In genomic region chr22:41394012-41394356, GRCh38 we compare ENCODE assay signal across 21 cellular contexts. TPM values are rescaled to one million over a fixed set of nuclear protein-coding genes. Genes with fewer than 3 reads are reported as not detected.
DNase-seq lines count a peak whose midpoint lies in the region; ATAC-seq, FAIRE-seq and TF ChIP-seq lines count a peak whose summit lies in the region.
"Had no signal": no experiment of that assay in that cellular context is flagged by ENCODE, and none has a peak within 500 bp of the region (broad histone marks: within the 10 kb centered on the region; RNA-seq: fewer than 3 reads in every experiment).

No MANE protein-coding gene starts in this region.

- ATAC-seq in HepG2 (no peak), HG03439 (IDR thresholded peaks at IDR 0.05; ENCODE audit: unreplicated experiment) (no peak)

- H3K27me3 ChIP-seq in liver (ENCODE audit: control insufficient read depth in 4 of 4, insufficient read depth in 4 of 4, low read length in 3 of 4): no peaks in the 10 kb centered on the region
- H3K27me3 ChIP-seq in HepG2 (ENCODE audit: control insufficient read depth in 1 of 2, insufficient read depth in 2 of 2, low read length in 2 of 2): no peaks in the 10 kb centered on the region
- no peaks in the 10 kb centered on the region for H3K27me3 ChIP-seq in layer of hippocampus (ENCODE audit: control insufficient read depth, insufficient read depth, low read length)
- H3K27me3 ChIP-seq in subcutaneous abdominal adipose tissue (ENCODE audit: control insufficient read depth in 5 of 5, insufficient read depth in 4 of 5, low read length in 5 of 5): no peaks in the 10 kb centered on the region

- no peak for FAIRE-seq in HepG2 (lab: Jason Lieb, UNC)
- FAIRE-seq: GM19239, islet of Langerhans had no signal

- H3K4me3 ChIP-seq in liver (ENCODE audit: low read depth in 1 of 3, low read length in 3 of 3): no peak overlapping the region
- no peak overlapping the region for H3K4me3 ChIP-seq in HepG2 (replicated peaks in 1 of 3; ENCODE audit: insufficient read depth in 1 of 3, low read depth in 2 of 3, low read length in 3 of 3)
- H3K4me3 ChIP-seq in subcutaneous abdominal adipose tissue (ENCODE audit: low read depth in 1 of 5, low read length in 5 of 5): peak overlapping the region in 2 of 5 donors; percentile 2 to 15

- H3K36me3 ChIP-seq in liver (ENCODE audit: control insufficient read depth in 4 of 4, insufficient read depth in 3 of 4, low read depth in 1 of 4, low read length in 3 of 4): peaks cover 1 to 39% (median 18%) of the 10 kb centered on the region in 4 donors
- peaks cover 2 to 20% of the 10 kb centered on the region in 2 experiments; a peak in 3 of 5 replicates for H3K36me3 ChIP-seq in HepG2 (replicated peaks in 1 of 2; ENCODE audit: control insufficient read depth in 1 of 2, insufficient read depth in 2 of 2, low read length in 2 of 2)
- peaks cover 5 to 74% (median 64%) of the 10 kb centered on the region in 5 donors for H3K36me3 ChIP-seq in subcutaneous abdominal adipose tissue (ENCODE audit: control insufficient read depth in 5 of 5, insufficient read depth in 5 of 5, low read length in 5 of 5)

- H3K79me2 ChIP-seq in HepG2 (ENCODE audit: insufficient read depth, low read length): no peaks in the 10 kb centered on the region

- in situ Hi-C loops in HepG2 (cut with HindIII; ENCODE audit: extremely low pct_ligation_motif_present, low pct_unique_long_range_greater_than_20kb): no loop called here

- no peak for TF ChIP-seq EP300 in HepG2 (IDR thresholded peaks at IDR 0.05; ENCODE audit: low read depth in 2 of 2, low read length in 2 of 2)
- no peak for TF ChIP-seq EP300 in HepG2 (CRISPR knock-in tag; IDR thresholded peaks at IDR 0.05; ENCODE audit: borderline replicate concordance)

- H3K27ac ChIP-seq in liver (ENCODE audit: low read depth in 1 of 2, low read length in 2 of 2) (peak overlapping the region; percentile 61 to 69), HepG2 (ENCODE audit: extremely low read length, insufficient read depth, low read length) (no peak overlapping the region), layer of hippocampus (ENCODE audit: low read depth, low read length) (peak overlapping the region; percentile 98), subcutaneous abdominal adipose tissue (ENCODE audit: low read depth, low read length) (peak overlapping the region; percentile 76)

- POLR2A ChIA-PET in HepG2 (lab: Yijun Ruan, JAX): interaction anchor here (1.4 kb wide), 1 partner anchor 13 kb away, joined by 6 read pairs; the partner anchor contains the start of gene TEF

- H3K9ac ChIP-seq in liver (ENCODE audit: low read depth in 1 of 2, low read length in 2 of 2) (peak overlapping the region in 1 of 2 donors; percentile 36), HepG2 (ENCODE audit: insufficient read depth, low read depth, low read length) (no peak overlapping the region), subcutaneous abdominal adipose tissue (ENCODE audit: low read length in 5 of 5) (no peak overlapping the region)

- TF ChIP-seq RAD21 in liver (IDR thresholded peaks at IDR 0.05) (no peak), HepG2 (CRISPR knock-in tag; IDR thresholded peaks at IDR 0.05) (no peak)

- DNase-seq in HepG2 (ENCODE audit: low spot score) (no peak), glutamatergic neuron (no peak), activated T-cell treated with anti-CD3 and anti-CD28 coated beads for 4 hours (no peak)
- no peak for DNase-seq in activated CD8-positive, alpha-beta memory T cell treated with anti-CD3 and anti-CD28 coated beads, Interleukin-2, amount 50 U/mL, for 4 hours
- DNase-seq: ACHN; activated CD4-positive, alpha-beta T cell treated with anti-CD3 and anti-CD28 coated beads, Interleukin-2, amount 10 ng/mL, durations not matched to agents 24 days and 14 days; activated effector memory CD4-positive, alpha-beta T cell treated with Interleukin-2 at 50 U/mL for 16 hours; effector memory CD4-positive, alpha-beta T cell; H7; mesendoderm; NCI-H146; NCI-H2171; NCI-H526 had no signal

- no peaks in the 10 kb centered on the region for H3K27me3 Mint-ChIP-seq in glutamatergic neuron (ENCODE audit: unreplicated experiment)
- H3K27me3 Mint-ChIP-seq: activated CD4-positive, alpha-beta T cell treated with anti-CD3 and anti-CD28 coated beads, Interleukin-2, amount 10 ng/mL, durations not matched to agents 24 days and 14 days had no signal

- no peak overlapping the region for H3K4me2 ChIP-seq in HepG2 (ENCODE audit: low read depth, low read length)

- WGBS in liver: 92% methylated on average over 11 of the region's 11 CpGs
- WGBS in HepG2 (ENCODE audit: low lambda C conversion rate): 94% methylated on average over 5 of the region's 11 CpGs

- CTCF ChIA-PET in HepG2 (lab: Yijun Ruan, JAX; ENCODE audit: low intra/inter-chr PET ratio, low total read pairs): no interaction called here

- no peak overlapping the region for H3K4me3 Mint-ChIP-seq in glutamatergic neuron (ENCODE audit: unreplicated experiment)
- H3K4me3 Mint-ChIP-seq: activated CD4-positive, alpha-beta T cell treated with anti-CD3 and anti-CD28 coated beads, Interleukin-2, amount 10 ng/mL, durations not matched to agents 24 days and 14 days; CD14-positive monocyte; nephron had no signal

- no peak overlapping the region for H2AFZ ChIP-seq in HepG2 (ENCODE audit: low read length)

- intact Hi-C loops in HepG2 (cut with micrococcal nuclease; ENCODE audit: unreplicated experiment): no loop called here

- H3K27ac Mint-ChIP-seq in glutamatergic neuron (ENCODE audit: unreplicated experiment): no peak overlapping the region
- H3K27ac Mint-ChIP-seq: activated CD4-positive, alpha-beta T cell treated with anti-CD3 and anti-CD28 coated beads, Interleukin-2, amount 10 ng/mL, durations not matched to agents 24 days and 14 days had no signal

- H3K4me1 Mint-ChIP-seq in glutamatergic neuron (ENCODE audit: low read depth, unreplicated experiment): no peaks in the 10 kb centered on the region
- H3K4me1 Mint-ChIP-seq: activated CD4-positive, alpha-beta T cell treated with anti-CD3 and anti-CD28 coated beads, Interleukin-2, amount 10 ng/mL, durations not matched to agents 24 days and 14 days; CD14-positive monocyte had no signal

- H3K9me3 Mint-ChIP-seq in glutamatergic neuron (ENCODE audit: unreplicated experiment): no peaks in the 10 kb centered on the region
- H3K9me3 Mint-ChIP-seq: activated CD4-positive, alpha-beta T cell treated with anti-CD3 and anti-CD28 coated beads, Interleukin-2, amount 10 ng/mL, durations not matched to agents 24 days and 14 days; CD14-positive monocyte; nephron had no signal

- H3K4me1 ChIP-seq in liver (ENCODE audit: control insufficient read depth in 4 of 4, insufficient read depth in 4 of 4, low read length in 3 of 4): peaks cover 10 to 54% (median 49%) of the 10 kb centered on the region in 4 donors
- H3K4me1 ChIP-seq in HepG2 (ENCODE audit: insufficient read depth, low read length): peaks cover 41% of the 10 kb centered on the region
- H3K4me1 ChIP-seq in subcutaneous abdominal adipose tissue (ENCODE audit: control insufficient read depth in 5 of 5, insufficient read depth in 5 of 5, low read length in 5 of 5): peaks cover 8 to 34% (median 21%) of the 10 kb centered on the region in 5 donors

- TF ChIP-seq CTCF in liver (IDR thresholded peaks at IDR 0.05; ENCODE audit: low read depth, low read length, missing input control) (no peak), HepG2 (CRISPR knock-in tag; IDR thresholded peaks at IDR 0.05) (no peak), glutamatergic neuron (IDR thresholded peaks at IDR 0.05; ENCODE audit: partially characterized antibody, unreplicated experiment) (no peak)

- no peaks in the 10 kb centered on the region for H4K20me1 ChIP-seq in HepG2 (ENCODE audit: insufficient read depth, low read length)

- TF ChIP-seq POLR2A in HepG2 (IDR thresholded peaks at IDR 0.05; ENCODE audit: insufficient read depth in 1 of 2, low read depth in 2 of 2, low read length in 2 of 2): no peak

- H3K36me3 Mint-ChIP-seq in glutamatergic neuron (ENCODE audit: unreplicated experiment): no peaks in the 10 kb centered on the region

- no TSS peak for BruUV-seq in HepG2 (replicated peaks; lab: Mats Ljungman, UMichigan)

- H3K9me3 ChIP-seq in liver (ENCODE audit: control insufficient read depth in 4 of 4, low read length in 3 of 4) (no peaks in the 10 kb centered on the region), HepG2 (ENCODE audit: low read length) (no peaks in the 10 kb centered on the region), subcutaneous abdominal adipose tissue (ENCODE audit: control insufficient read depth in 5 of 5, low read length in 5 of 5) (no peaks in the 10 kb centered on the region)

RNA-seq across cellular contexts. Expression of gene TEF, which starts 12.2 kb away (rescaled TPM):
- total RNA-seq in liver (10 to 100 TPM in 1 of 2 donors, 1 to 10 TPM in 1; 8.8 to 16.2 TPM), HepG2 (2016; rRNA removed; fragmentation: Illumina TruSeq; extraction: Trizol) (7.6 and 8.2 TPM in 2 replicates), glutamatergic neuron (ENCODE audit: unreplicated experiment) (13.9 TPM)
- polyA plus RNA-seq in liver (10 to 100 TPM in 1 of 2 donors, 1 to 10 TPM in 1; 5.7 to 11.6 TPM), HepG2 (2011; rRNA removed) (11.2 and 13.9 TPM in 2 replicates)
- 1.2 and 1.4 TPM in 2 replicates for total RNA-seq in HepG2 (2016; cell fraction: cytosol; rRNA removed; fragmentation: Illumina TruSeq; extraction: Trizol; ENCODE audit: low read depth)
- total RNA-seq in HepG2 (2016; cell fraction: insoluble cytoplasmic fraction; rRNA removed; fragmentation: Illumina TruSeq; extraction: Trizol): 6.8 and 7.9 TPM in 2 replicates
- total RNA-seq in HepG2 (2016; cell fraction: membrane; rRNA removed; fragmentation: Illumina TruSeq; extraction: Trizol): 4.4 and 4.7 TPM in 2 replicates
- total RNA-seq in HepG2 (2016; cell fraction: nucleus; rRNA removed; fragmentation: Illumina TruSeq; extraction: Trizol): 4.9 and 6.0 TPM in 2 replicates
- 7.0 and 7.4 TPM in 2 replicates for polyA plus RNA-seq in HepG2 (2011; cell fraction: cytosol; rRNA removed)
- polyA plus RNA-seq in HepG2 (2011; cell fraction: nucleus; rRNA removed): 11.3 and 13.2 TPM in 2 replicates
- polyA plus RNA-seq in HepG2 (2012): 4.4 and 5.9 TPM in 2 replicates
- polyA plus RNA-seq in HepG2 (2016; cell fraction: cytosol; fragmentation: Illumina TruSeq; extraction: Trizol; ENCODE audit: low read depth): 0.47 and 0.59 TPM in 2 replicates
- polyA plus RNA-seq in HepG2 (2016; cell fraction: insoluble cytoplasmic fraction; fragmentation: Illumina TruSeq; extraction: Trizol; ENCODE audit: low read depth): 5.6 and 6.0 TPM in 2 replicates
- polyA plus RNA-seq in HepG2 (2016; cell fraction: membrane; fragmentation: Illumina TruSeq; extraction: Trizol; ENCODE audit: low read depth): 2.1 and 2.3 TPM in 2 replicates
- polyA plus RNA-seq in HepG2 (2016; cell fraction: nucleus; fragmentation: Illumina TruSeq; extraction: Trizol; ENCODE audit: insufficient read depth, low read depth): 7.1 and 7.2 TPM in 2 replicates
- 7.9 and 26.0 TPM in 2 replicates for polyA minus RNA-seq in HepG2 (2011; rRNA and poly(A)+ RNA removed; ENCODE audit: low replicate concordance)
- polyA minus RNA-seq in HepG2 (2011; cell fraction: cytosol; rRNA and poly(A)+ RNA removed): 7.2 and 7.3 TPM in 2 replicates
- 4.7 and 5.0 TPM in 2 replicates for polyA minus RNA-seq in HepG2 (2011; cell fraction: nucleus; rRNA and poly(A)+ RNA removed)

RNA-seq across cellular contexts. Expression of gene TOB2, which starts 52.6 kb away (rescaled TPM):
- total RNA-seq in liver (10 to 100 TPM; 11.6 to 17.1 TPM), HepG2 (2016; rRNA removed; fragmentation: Illumina TruSeq; extraction: Trizol) (13.7 and 16.7 TPM in 2 replicates), glutamatergic neuron (ENCODE audit: unreplicated experiment) (43.3 TPM)
- polyA plus RNA-seq in liver (10 to 100 TPM in 1 of 2 donors, 1 to 10 TPM in 1; 9.8 to 12.9 TPM), HepG2 (2011; rRNA removed) (12.2 and 14.3 TPM in 2 replicates)
- 2.7 and 2.9 TPM in 2 replicates for total RNA-seq in HepG2 (2016; cell fraction: cytosol; rRNA removed; fragmentation: Illumina TruSeq; extraction: Trizol; ENCODE audit: low read depth)
- 14.1 and 14.3 TPM in 2 replicates for total RNA-seq in HepG2 (2016; cell fraction: insoluble cytoplasmic fraction; rRNA removed; fragmentation: Illumina TruSeq; extraction: Trizol)
- 14.6 and 15.0 TPM in 2 replicates for total RNA-seq in HepG2 (2016; cell fraction: membrane; rRNA removed; fragmentation: Illumina TruSeq; extraction: Trizol)
- total RNA-seq in HepG2 (2016; cell fraction: nucleus; rRNA removed; fragmentation: Illumina TruSeq; extraction: Trizol): 14.9 and 16.2 TPM in 2 replicates
- polyA plus RNA-seq in HepG2 (2011; cell fraction: cytosol; rRNA removed): 9.6 and 10.9 TPM in 2 replicates
- polyA plus RNA-seq in HepG2 (2011; cell fraction: nucleus; rRNA removed): 20.7 and 21.6 TPM in 2 replicates
- 12.6 and 16.8 TPM in 2 replicates for polyA plus RNA-seq in HepG2 (2012)
- 2.0 TPM in 2 replicates for polyA plus RNA-seq in HepG2 (2016; cell fraction: cytosol; fragmentation: Illumina TruSeq; extraction: Trizol; ENCODE audit: low read depth)
- 19.1 and 21.8 TPM in 2 replicates for polyA plus RNA-seq in HepG2 (2016; cell fraction: insoluble cytoplasmic fraction; fragmentation: Illumina TruSeq; extraction: Trizol; ENCODE audit: low read depth)
- 8.7 and 9.6 TPM in 2 replicates for polyA plus RNA-seq in HepG2 (2016; cell fraction: membrane; fragmentation: Illumina TruSeq; extraction: Trizol; ENCODE audit: low read depth)
- polyA plus RNA-seq in HepG2 (2016; cell fraction: nucleus; fragmentation: Illumina TruSeq; extraction: Trizol; ENCODE audit: insufficient read depth, low read depth): 31.0 and 32.7 TPM in 2 replicates
- 15.4 and 25.4 TPM in 2 replicates for polyA minus RNA-seq in HepG2 (2011; rRNA and poly(A)+ RNA removed; ENCODE audit: low replicate concordance)
- polyA minus RNA-seq in HepG2 (2011; cell fraction: cytosol; rRNA and poly(A)+ RNA removed): 14.9 TPM in 2 replicates
- 8.5 and 10.2 TPM in 2 replicates for polyA minus RNA-seq in HepG2 (2011; cell fraction: nucleus; rRNA and poly(A)+ RNA removed)
